ENCODE assay signal across 8 cellular contexts in the genomic region with DNA sequence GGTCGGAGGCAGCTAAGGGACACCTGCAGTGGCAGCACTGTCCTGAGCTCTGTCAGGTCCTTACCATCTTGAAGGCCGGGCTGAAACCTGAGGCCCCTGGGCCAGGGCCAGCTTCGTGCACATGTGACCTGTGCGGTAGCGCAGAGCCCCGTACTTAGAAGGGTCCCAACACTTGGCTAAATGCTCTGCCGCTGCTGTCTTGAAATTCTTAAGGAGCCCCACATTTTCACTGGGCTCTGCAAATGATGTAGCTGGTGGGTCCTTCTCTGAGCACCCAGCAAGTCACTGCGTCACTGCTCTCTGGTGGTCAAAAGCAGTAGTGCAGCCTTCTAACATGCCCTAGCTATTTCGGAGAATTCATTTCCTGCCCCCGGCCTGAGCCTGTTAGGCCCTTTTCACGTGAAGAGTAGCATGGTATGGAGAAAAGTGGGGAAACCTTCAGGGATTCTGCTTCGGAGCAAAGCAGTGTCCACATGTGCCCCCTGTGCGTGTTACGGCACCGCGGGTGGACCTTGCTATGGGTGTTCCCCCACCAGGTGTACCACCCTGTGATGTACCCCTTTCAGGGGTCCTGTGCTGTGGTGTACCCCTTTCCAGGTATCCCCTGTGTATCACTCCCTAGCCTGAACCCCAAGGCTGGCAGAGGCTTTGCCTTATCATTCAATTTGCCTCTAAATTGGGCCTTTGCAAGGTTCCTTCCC.
DNase-seq lines count a peak whose midpoint lies in the region; ATAC-seq and TF ChIP-seq lines count a peak whose summit lies in the region.

No MANE protein-coding gene starts in this region.

- peak; percentile 21 for TF ChIP-seq CTCF in GM12801 (IDR thresholded peaks at IDR 0.05; ENCODE audit: extremely low read depth, insufficient read length)
- peak; percentile 84 to 95 (median 85) for TF ChIP-seq CTCF in esophagus muscularis mucosa (IDR thresholded peaks at IDR 0.05)

- no peak overlapping the region for H3K4me3 Mint-ChIP-seq in naive B cell
- H3K4me3 Mint-ChIP-seq in stimulated activated effector memory CD8-positive, alpha-beta T cell treated with anti-CD3 and anti-CD28 coated beads, Interleukin-12 subunit alpha, Interleukin-12 subunit beta, amount 100 ng/mL, for 72 hours: no peak overlapping the region

- WGBS in esophagus muscularis mucosa: 32% methylated on average over 8 of the region's 16 CpGs

- H3K4me1 ChIP-seq in NT2/D1 (ENCODE audit: insufficient read depth, insufficient read length) (peaks cover 8% of the 10 kb centered on the region), esophagus muscularis mucosa (peaks cover 8 to 15% (median 13%) of the 10 kb centered on the region in 4 donors)

- peak; percentile 80 for DNase-seq in NT2/D1 (ENCODE audit: low read depth, low spot score)
- DNase-seq in activated CD8-positive, alpha-beta memory T cell treated with anti-CD3 and anti-CD28 coated beads, Interleukin-2, amount 50 U/mL, for 48 hours: peak; percentile 86
- no peak for DNase-seq in esophagus muscularis mucosa (ENCODE audit: extremely low spot score)
- peak; percentile 57 for DNase-seq in naive B cell
- peak; percentile 72 to 90 for DNase-seq in stimulated activated effector memory CD8-positive, alpha-beta T cell treated with anti-CD3 and anti-CD28 coated beads, Interleukin-12 subunit alpha, Interleukin-12 subunit beta, amount 100 ng/mL, for 72 hours (ENCODE audit: low spot score in 2 of 2)

- H3K27ac Mint-ChIP-seq in naive B cell: no peak overlapping the region
- H3K27ac Mint-ChIP-seq in stimulated activated effector memory CD8-positive, alpha-beta T cell treated with anti-CD3 and anti-CD28 coated beads, Interleukin-12 subunit alpha, Interleukin-12 subunit beta, amount 100 ng/mL, for 72 hours: no peak overlapping the region

- intact Hi-C loops in esophagus muscularis mucosa (cut with DNase I): loop anchor here (2.0 to 10.0 kb wide), 2 partner anchors 83 to 335 kb away; no protein-coding TSS in a partner anchor

- H3K4me3 ChIP-seq in NT2/D1 (ENCODE audit: insufficient read length, low read depth): no peak overlapping the region
- H3K4me3 ChIP-seq in esophagus muscularis mucosa: peak overlapping the region in 3 of 4 donors; percentile 2 to 23 (median 20)

- TF ChIP-seq EP300 in esophagus muscularis mucosa (IDR thresholded peaks at IDR 0.05): no peak

- H3K9me3 Mint-ChIP-seq in naive B cell: peaks cover 0 to 5% (median 0%) of the 10 kb centered on the region in 7 donors
- H3K9me3 Mint-ChIP-seq in stimulated activated effector memory CD8-positive, alpha-beta T cell treated with anti-CD3 and anti-CD28 coated beads, Interleukin-12 subunit alpha, Interleukin-12 subunit beta, amount 100 ng/mL, for 72 hours: no peaks in the 10 kb centered on the region

- H3K9me3 ChIP-seq in NT2/D1 (ENCODE audit: insufficient read depth, low read length) (no peaks in the 10 kb centered on the region), esophagus muscularis mucosa (no peaks in the 10 kb centered on the region)

- H3K4me1 Mint-ChIP-seq in naive B cell: no peaks in the 10 kb centered on the region
- peaks cover 7% of the 10 kb centered on the region for H3K4me1 Mint-ChIP-seq in stimulated activated effector memory CD8-positive, alpha-beta T cell treated with anti-CD3 and anti-CD28 coated beads, Interleukin-12 subunit alpha, Interleukin-12 subunit beta, amount 100 ng/mL, for 72 hours

- H3K36me3 ChIP-seq in NT2/D1 (ENCODE audit: insufficient read depth, insufficient read length, low read length): no peaks in the 10 kb centered on the region
- H3K36me3 ChIP-seq in esophagus muscularis mucosa: no peaks in the 10 kb centered on the region

- no peak overlapping the region for H3K27ac ChIP-seq in esophagus muscularis mucosa (replicated peaks in 1 of 4)

- no peak overlapping the region for H3K9ac ChIP-seq in NT2/D1 (ENCODE audit: insufficient read length, low read depth)

- ATAC-seq in HG03378 (IDR thresholded peaks at IDR 0.05; ENCODE audit: unreplicated experiment) (peak; percentile 71), naive B cell (ENCODE audit: low read depth in 2 of 2) (peak; percentile 88), GM18873 (IDR thresholded peaks at IDR 0.05; ENCODE audit: low FRiP score, unreplicated experiment) (no peak)
- peak; percentile 79 for ATAC-seq in stimulated activated effector memory CD8-positive, alpha-beta T cell treated with anti-CD3 and anti-CD28 coated beads, Interleukin-12 subunit alpha, Interleukin-12 subunit beta, amount 100 ng/mL, for 72 hours

- H3K27me3 Mint-ChIP-seq in naive B cell: peaks cover 28 to 55% (median 28%) of the 10 kb centered on the region in 3 donors

- TF ChIP-seq POLR2A in esophagus muscularis mucosa (IDR thresholded peaks at IDR 0.05; ENCODE audit: low read depth): no peak

- no peaks in the 10 kb centered on the region for H3K36me3 Mint-ChIP-seq in naive B cell
- H3K36me3 Mint-ChIP-seq in stimulated activated effector memory CD8-positive, alpha-beta T cell treated with anti-CD3 and anti-CD28 coated beads, Interleukin-12 subunit alpha, Interleukin-12 subunit beta, amount 100 ng/mL, for 72 hours: no peaks in the 10 kb centered on the region

- H3K27me3 ChIP-seq in NT2/D1 (ENCODE audit: insufficient read depth, insufficient read length) (no peaks in the 10 kb centered on the region), esophagus muscularis mucosa (peaks cover 0 to 21% (median 0%) of the 10 kb centered on the region in 4 donors)
